1 cellular context compared by ENCODE assay signal in the genomic region with DNA sequence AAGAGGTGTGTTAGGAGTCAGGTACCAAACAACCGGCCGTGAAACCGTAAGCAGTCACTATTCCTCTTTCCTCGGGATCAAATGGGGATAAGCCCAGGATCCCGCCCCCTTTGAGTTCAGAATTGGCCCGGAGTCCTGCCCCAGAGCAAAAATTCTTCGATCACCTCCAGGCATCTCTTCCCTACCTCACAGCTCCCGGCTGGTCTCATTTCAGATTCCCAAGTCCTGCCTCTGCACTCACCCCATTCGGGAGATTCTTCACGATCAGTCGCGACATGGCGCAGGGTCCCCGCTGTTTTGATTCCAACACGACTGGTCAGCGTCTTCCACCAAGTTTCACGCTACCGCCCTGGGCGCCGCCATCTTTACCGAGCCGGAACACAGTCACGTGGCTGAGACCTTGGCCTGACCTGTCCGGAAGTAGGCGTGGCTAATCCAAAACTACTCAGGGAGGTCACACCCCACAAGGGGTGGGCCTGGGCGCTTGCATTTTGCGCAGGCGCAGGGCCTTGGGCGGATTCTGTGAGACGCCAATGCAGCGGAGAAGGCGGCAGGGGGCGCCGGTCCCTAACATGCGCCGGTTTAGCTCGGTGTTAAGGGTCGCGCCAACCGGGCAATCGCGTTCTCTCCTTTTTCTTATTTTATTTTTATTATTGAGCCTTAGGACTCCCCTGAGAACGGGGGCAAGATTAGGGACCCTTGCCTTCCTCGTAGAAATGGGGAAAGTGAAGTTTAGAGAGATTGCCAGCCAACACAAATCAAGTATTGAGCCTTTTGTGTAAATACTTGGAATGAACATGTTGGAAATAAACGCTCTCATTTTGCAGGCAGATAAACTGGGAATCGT.
TF ChIP-seq lines count a peak whose summit lies in the region.

Gene RBM19, minus strand, starts transcription at position 375 of the 847 bp plus-strand sequence. Its CDS starts 98 bp downstream, at position 277.

TF ChIP-seq in HepG2, 621 proteins besides CTCF, POLR2A, EP300 and RAD21 (continued from another document and continues in another):
- TF ChIP-seq SOX13 (IDR thresholded peaks at IDR 0.05): no peak
- peak in 1 of 2 experiments; percentile 34; a peak in 2 of 4 replicates for TF ChIP-seq SOX13 (CRISPR knock-in tag; conservative IDR thresholded peaks at IDR 0.05 in 1 of 2, IDR thresholded peaks at IDR 0.05 in 1 of 2)
- no peak for TF ChIP-seq KAT2B (IDR thresholded peaks at IDR 0.05; ENCODE audit: borderline replicate concordance, low read depth, low read length)
- peak; percentile 29; the same call in 1 of the 2 replicates for TF ChIP-seq NRL (CRISPR knock-in tag; IDR thresholded peaks at IDR 0.05; ENCODE audit: borderline replicate concordance)
- TF ChIP-seq ZNF367 (CRISPR knock-in tag; IDR thresholded peaks at IDR 0.05; ENCODE audit: borderline replicate concordance): no peak
- no peak for TF ChIP-seq ZNF780A (CRISPR knock-in tag; IDR thresholded peaks at IDR 0.05)
- TF ChIP-seq SIN3A (IDR thresholded peaks at IDR 0.05; ENCODE audit: borderline replicate concordance, low read depth, low read length): peak; percentile 96; the same call in 1 of the 2 replicates
- no peak for TF ChIP-seq CSRNP2 (CRISPR knock-in tag; conservative IDR thresholded peaks at IDR 0.05; ENCODE audit: low read depth)
- peak; percentile 98 for TF ChIP-seq XRCC5 (optimal IDR thresholded peaks at IDR 0.05; ENCODE audit: low read length)
- 0 out of 2 replicates have a peak, but pooled peaks have one; percentile 47 for TF ChIP-seq ZNF572 (CRISPR knock-in tag; IDR thresholded peaks at IDR 0.05)
- TF ChIP-seq RARG (CRISPR knock-in tag; IDR thresholded peaks at IDR 0.05; ENCODE audit: low read depth): no peak
- 0 out of 2 replicates have a peak, but pooled peaks have one; percentile 24 for TF ChIP-seq HOXD1 (CRISPR knock-in tag; IDR thresholded peaks at IDR 0.05)
- no peak for TF ChIP-seq ZNF318 (CRISPR knock-in tag; IDR thresholded peaks at IDR 0.05)
- no peak for TF ChIP-seq ZNF484 (CRISPR knock-in tag; IDR thresholded peaks at IDR 0.05; ENCODE audit: borderline replicate concordance, low read depth)
- peak; percentile 68 for TF ChIP-seq KMT2B (CRISPR knock-in tag; IDR thresholded peaks at IDR 0.05)
- no peak for TF ChIP-seq IKZF1 (IDR thresholded peaks at IDR 0.05)
- peak; percentile 77; the same call in 1 of the 2 replicates for TF ChIP-seq ZNF788 (CRISPR knock-in tag; IDR thresholded peaks at IDR 0.05; ENCODE audit: borderline replicate concordance)
- TF ChIP-seq ZFP91 (CRISPR knock-in tag; IDR thresholded peaks at IDR 0.05; ENCODE audit: borderline replicate concordance): peak; percentile 74; the same call in 1 of the 2 replicates
- no peak for TF ChIP-seq ATF7 (IDR thresholded peaks at IDR 0.05)
- TF ChIP-seq ATF7 (CRISPR knock-in tag; IDR thresholded peaks at IDR 0.05): no peak
- no peak for TF ChIP-seq ZNF672 (CRISPR knock-in tag; IDR thresholded peaks at IDR 0.05)
- TF ChIP-seq, protein P1, sequence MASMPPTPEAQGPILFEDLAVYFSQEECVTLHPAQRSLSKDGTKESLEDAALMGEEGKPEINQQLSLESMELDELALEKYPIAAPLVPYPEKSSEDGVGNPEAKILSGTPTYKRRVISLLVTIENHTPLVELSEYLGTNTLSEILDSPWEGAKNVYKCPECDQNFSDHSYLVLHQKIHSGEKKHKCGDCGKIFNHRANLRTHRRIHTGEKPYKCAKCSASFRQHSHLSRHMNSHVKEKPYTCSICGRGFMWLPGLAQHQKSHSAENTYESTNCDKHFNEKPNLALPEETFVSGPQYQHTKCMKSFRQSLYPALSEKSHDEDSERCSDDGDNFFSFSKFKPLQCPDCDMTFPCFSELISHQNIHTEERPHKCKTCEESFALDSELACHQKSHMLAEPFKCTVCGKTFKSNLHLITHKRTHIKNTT (CRISPR knock-in tag; IDR thresholded peaks at IDR 0.05): no peak
- peak; percentile 99; the same call in 1 of the 2 replicates for TF ChIP-seq NR0B2 (CRISPR knock-in tag; IDR thresholded peaks at IDR 0.05)
- TF ChIP-seq ZNF337 (CRISPR knock-in tag; IDR thresholded peaks at IDR 0.05; ENCODE audit: borderline replicate concordance, low read depth): 0 out of 2 replicates have a peak, but pooled peaks have one; percentile 25
- TF ChIP-seq ZMYM4 (CRISPR knock-in tag; IDR thresholded peaks at IDR 0.05): peak; percentile 62
- peak; percentile 83 for TF ChIP-seq MEF2D (CRISPR knock-in tag; IDR thresholded peaks at IDR 0.05)
- no peak for TF ChIP-seq ZNF557 (CRISPR knock-in tag; IDR thresholded peaks at IDR 0.05)
- TF ChIP-seq, protein P2, sequence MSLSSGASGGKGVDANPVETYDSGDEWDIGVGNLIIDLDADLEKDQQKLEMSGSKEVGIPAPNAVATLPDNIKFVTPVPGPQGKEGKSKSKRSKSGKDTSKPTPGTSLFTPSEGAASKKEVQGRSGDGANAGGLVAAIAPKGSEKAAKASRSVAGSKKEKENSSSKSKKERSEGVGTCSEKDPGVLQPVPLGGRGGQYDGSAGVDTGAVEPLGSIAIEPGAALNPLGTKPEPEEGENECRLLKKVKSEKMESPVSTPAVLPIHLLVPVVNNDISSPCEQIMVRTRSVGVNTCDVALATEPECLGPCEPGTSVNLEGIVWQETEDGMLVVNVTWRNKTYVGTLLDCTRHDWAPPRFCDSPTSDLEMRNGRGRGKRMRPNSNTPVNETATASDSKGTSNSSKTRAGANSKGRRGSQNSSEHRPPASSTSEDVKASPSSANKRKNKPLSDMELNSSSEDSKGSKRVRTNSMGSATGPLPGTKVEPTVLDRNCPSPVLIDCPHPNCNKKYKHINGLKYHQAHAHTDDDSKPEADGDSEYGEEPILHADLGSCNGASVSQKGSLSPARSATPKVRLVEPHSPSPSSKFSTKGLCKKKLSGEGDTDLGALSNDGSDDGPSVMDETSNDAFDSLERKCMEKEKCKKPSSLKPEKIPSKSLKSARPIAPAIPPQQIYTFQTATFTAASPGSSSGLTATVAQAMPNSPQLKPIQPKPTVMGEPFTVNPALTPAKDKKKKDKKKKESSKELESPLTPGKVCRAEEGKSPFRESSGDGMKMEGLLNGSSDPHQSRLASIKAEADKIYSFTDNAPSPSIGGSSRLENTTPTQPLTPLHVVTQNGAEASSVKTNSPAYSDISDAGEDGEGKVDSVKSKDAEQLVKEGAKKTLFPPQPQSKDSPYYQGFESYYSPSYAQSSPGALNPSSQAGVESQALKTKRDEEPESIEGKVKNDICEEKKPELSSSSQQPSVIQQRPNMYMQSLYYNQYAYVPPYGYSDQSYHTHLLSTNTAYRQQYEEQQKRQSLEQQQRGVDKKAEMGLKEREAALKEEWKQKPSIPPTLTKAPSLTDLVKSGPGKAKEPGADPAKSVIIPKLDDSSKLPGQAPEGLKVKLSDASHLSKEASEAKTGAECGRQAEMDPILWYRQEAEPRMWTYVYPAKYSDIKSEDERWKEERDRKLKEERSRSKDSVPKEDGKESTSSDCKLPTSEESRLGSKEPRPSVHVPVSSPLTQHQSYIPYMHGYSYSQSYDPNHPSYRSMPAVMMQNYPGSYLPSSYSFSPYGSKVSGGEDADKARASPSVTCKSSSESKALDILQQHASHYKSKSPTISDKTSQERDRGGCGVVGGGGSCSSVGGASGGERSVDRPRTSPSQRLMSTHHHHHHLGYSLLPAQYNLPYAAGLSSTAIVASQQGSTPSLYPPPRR (CRISPR knock-in tag; IDR thresholded peaks at IDR 0.05; ENCODE audit: borderline replicate concordance): no peak
- peak; percentile 75 for TF ChIP-seq SPEN (CRISPR knock-in tag; IDR thresholded peaks at IDR 0.05; ENCODE audit: low read depth)
- TF ChIP-seq ZBTB44 (CRISPR knock-in tag; IDR thresholded peaks at IDR 0.05): no peak
- TF ChIP-seq HNRNPLL (IDR thresholded peaks at IDR 0.05; ENCODE audit: low read depth, low read length, poor library complexity, severe bottlenecking): peak; percentile 71
- 0 out of 2 replicates have a peak, but pooled peaks have one; percentile 61 for TF ChIP-seq ZNF619 (CRISPR knock-in tag; IDR thresholded peaks at IDR 0.05)
- no peak for TF ChIP-seq ZNF20 (CRISPR knock-in tag; IDR thresholded peaks at IDR 0.05)
- TF ChIP-seq ZNF432 (CRISPR knock-in tag; IDR thresholded peaks at IDR 0.05; ENCODE audit: borderline replicate concordance): no peak
- TF ChIP-seq ZNF816 (CRISPR knock-in tag; IDR thresholded peaks at IDR 0.05; ENCODE audit: borderline replicate concordance): peak; percentile 39; the same call in 1 of the 2 replicates
